In genomic region chr2:58051445-58051844, GRCh38 we compare ENCODE assay signal across 26 cellular contexts.
"Had no signal": no experiment of that assay in that cellular context is flagged by ENCODE, and none has a peak within 500 bp of the region (broad histone marks: within the 10 kb centered on the region; RNA-seq: fewer than 3 reads in every experiment).

No MANE protein-coding gene starts in this region.

- H3K27me3 Mint-ChIP-seq: activated CD4-positive, alpha-beta T cell treated with anti-CD3 and anti-CD28 coated beads for 36 hours; activated naive CD8-positive, alpha-beta T cell treated with anti-CD3 and anti-CD28 coated beads, Interleukin-2, amount 10 ng/mL, durations not matched to agents 7 days and 5 days; activated T-cell treated with anti-CD3 and anti-CD28 coated beads, Interleukin-2, amount 50 U/mL, for 24 hours had no signal

- H3K4me2 ChIP-seq: hepatocyte had no signal

- H3K4me3 Mint-ChIP-seq: activated CD4-positive, alpha-beta T cell treated with anti-CD3 and anti-CD28 coated beads for 36 hours; activated naive CD4-positive, alpha-beta T cell treated with anti-CD3 and anti-CD28 coated beads for 36 hours; activated naive CD8-positive, alpha-beta T cell treated with anti-CD3 and anti-CD28 coated beads, Interleukin-2, amount 10 ng/mL, durations not matched to agents 7 days and 5 days; activated T-cell treated with anti-CD3 and anti-CD28 coated beads, Interleukin-2, amount 50 U/mL, for 24 hours; WTC11 had no signal

- H3K27ac ChIP-seq: breast epithelium, coronary artery, esophagus muscularis mucosa, hepatocyte, spleen, tibial artery had no signal

- H2AFZ ChIP-seq: hepatocyte had no signal

- H3K9me3 Mint-ChIP-seq: activated naive CD4-positive, alpha-beta T cell treated with anti-CD3 and anti-CD28 coated beads for 36 hours; activated naive CD8-positive, alpha-beta T cell treated with anti-CD3 and anti-CD28 coated beads, Interleukin-2, amount 10 ng/mL, durations not matched to agents 7 days and 5 days; activated T-cell treated with anti-CD3 and anti-CD28 coated beads, Interleukin-2, amount 50 U/mL, for 24 hours; WTC11 had no signal

- H3K4me1 ChIP-seq: breast epithelium had no signal

- H3K4me3 ChIP-seq: breast epithelium, coronary artery, esophagus muscularis mucosa, hepatocyte, mucosa of descending colon, spleen, tibial artery had no signal

- H3K36me3 ChIP-seq: breast epithelium, tibial artery had no signal

- H3K9me3 ChIP-seq: breast epithelium, esophagus muscularis mucosa, mucosa of descending colon, spleen, tibial artery had no signal

- DNase-seq: activated CD4-positive, alpha-beta T cell treated with anti-CD3 and anti-CD28 coated beads for 36 hours; activated CD4-positive, alpha-beta T cell treated with anti-CD3 and anti-CD28 coated beads, Interleukin-2, amount 50 U/mL, for 4 hours; activated CD8-positive, alpha-beta memory T cell treated with anti-CD3 and anti-CD28 coated beads for 24 hours; activated CD8-positive, alpha-beta memory T cell treated with anti-CD3 and anti-CD28 coated beads, Interleukin-2, amount 50 U/mL, for 4 hours; activated naive CD4-positive, alpha-beta T cell treated with anti-CD3 and anti-CD28 coated beads for 36 hours; activated naive CD8-positive, alpha-beta T cell treated with anti-CD3 and anti-CD28 coated beads, Interleukin-2, amount 10 ng/mL, durations not matched to agents 7 days and 5 days; activated T-cell treated with anti-CD3 and anti-CD28 coated beads, Interleukin-2, amount 50 U/mL, for 24 hours; amniotic stem cell; cerebellar nuclear complex; glutamatergic neuron; left ventricle myocardium superior; mucosa of descending colon; occipital lobe; spleen; stimulated activated CD4-positive, alpha-beta T cell treated with anti-CD3 and anti-CD28 coated beads, Interleukin-4, amount 100 ng/mL, for 1 hour; stimulated activated naive CD8-positive, alpha-beta T cell treated with anti-CD3 and anti-CD28 coated beads, Interleukin-15, Interleukin-2, amounts not matched to agents 100 U/mL and 50 U/mL, for 24 hours; T-helper 1 cell; T-helper 9 cell; tibial artery had no signal

- H3K27me3 ChIP-seq: breast epithelium, esophagus muscularis mucosa, hepatocyte, spleen, tibial artery had no signal

- FAIRE-seq: frontal cortex, islet of Langerhans had no signal

- H3K27ac Mint-ChIP-seq: activated CD4-positive, alpha-beta T cell treated with anti-CD3 and anti-CD28 coated beads for 36 hours; activated naive CD4-positive, alpha-beta T cell treated with anti-CD3 and anti-CD28 coated beads for 36 hours; activated naive CD8-positive, alpha-beta T cell treated with anti-CD3 and anti-CD28 coated beads, Interleukin-2, amount 10 ng/mL, durations not matched to agents 7 days and 5 days; activated T-cell treated with anti-CD3 and anti-CD28 coated beads, Interleukin-2, amount 50 U/mL, for 24 hours; WTC11 had no signal

- ATAC-seq: activated CD4-positive, alpha-beta T cell treated with anti-CD3 and anti-CD28 coated beads for 36 hours; left ventricle myocardium superior; mucosa of descending colon; stimulated activated naive CD8-positive, alpha-beta T cell treated with anti-CD3 and anti-CD28 coated beads, Interleukin-15, Interleukin-2, amounts not matched to agents 100 U/mL and 50 U/mL, for 24 hours; WTC11 had no signal
